Comparison of ENCODE assay signal across 21 cellular contexts in the genomic region with DNA sequence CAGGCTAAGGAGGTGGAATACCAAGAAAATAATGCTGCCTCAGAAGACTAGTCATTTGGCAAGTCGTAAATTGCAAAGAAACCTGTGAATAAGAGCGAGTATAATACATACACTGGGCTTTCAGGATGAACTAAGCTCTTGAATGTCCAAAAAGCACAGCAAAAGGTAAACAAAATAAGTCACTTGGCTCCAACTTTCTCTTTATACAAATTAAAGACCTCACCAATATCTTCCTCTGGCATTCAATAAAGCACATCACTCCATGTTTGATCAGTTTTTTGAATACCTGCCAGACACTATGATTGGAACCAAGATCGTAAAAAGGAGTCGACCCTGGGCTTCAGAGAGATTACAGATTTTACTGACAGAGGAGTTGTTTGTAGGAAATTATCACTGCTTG. TPM values are rescaled to one million over a fixed set of nuclear protein-coding genes. Genes with fewer than 3 reads are reported as not detected.
DNase-seq lines count a peak whose midpoint lies in the region; ATAC-seq and TF ChIP-seq lines count a peak whose summit lies in the region.
"Had no signal": no experiment of that assay in that cellular context is flagged by ENCODE, and none has a peak within 500 bp of the region (broad histone marks: within the 10 kb centered on the region; RNA-seq: fewer than 3 reads in every experiment).

No MANE protein-coding gene starts in this region.

- peak overlapping the region; percentile 84 for H3K4me3 Mint-ChIP-seq in activated naive CD8-positive, alpha-beta T cell
- H3K4me3 Mint-ChIP-seq in activated naive CD8-positive, alpha-beta T cell treated with anti-CD3 and anti-CD28 coated beads, Interleukin-2, amount 50 U/mL, for 24 hours = no peak overlapping the region

- H2BK15ac ChIP-seq in IMR-90 (ENCODE audit: low read depth, low read length) = no peak overlapping the region

- no peak overlapping the region for H2AFZ ChIP-seq in IMR-90 (replicated peaks; ENCODE audit: low read length, poor library complexity)
- H2AFZ ChIP-seq in SK-N-SH (ENCODE audit: low read depth) = no peak overlapping the region

- no peak overlapping the region for H3K4ac ChIP-seq in IMR-90 (ENCODE audit: low read depth, low read length)

- no peak for DNase-seq in activated naive CD8-positive, alpha-beta T cell treated with anti-CD3 and anti-CD28 coated beads, Interleukin-2, amount 50 U/mL, for 24 hours
- DNase-seq in IMR-90 = no peak
- no peak for DNase-seq in dorsolateral prefrontal cortex
- peak; percentile 21 for DNase-seq in superior temporal gyrus (ENCODE audit: extremely low spot score)
- no peak for DNase-seq in SK-N-SH
- DNase-seq: activated B cell treated with CpG ODN at 0.5 μM for 24 hours; activated CD8-positive, alpha-beta memory T cell treated with anti-CD3 and anti-CD28 coated beads for 24 hours; adrenal gland; Caco-2; esophagus squamous epithelium; left colon; NCI-H1105; NCI-H526; SHP77 treated with DMSO at 0.1 percent for 48 hours; stimulated activated CD4-positive, alpha-beta T cell treated with anti-CD3 and anti-CD28 coated beads, Interleukin-12 subunit alpha, Interleukin-12 subunit beta, amount 100 ng/mL, for 4 hours; testis had no signal

- no peaks in the 10 kb centered on the region for H3K27me3 ChIP-seq in IMR-90 (ENCODE audit: control insufficient read depth, insufficient read depth, low read length)
- H3K27me3 ChIP-seq in dorsolateral prefrontal cortex = no peaks in the 10 kb centered on the region
- H3K27me3 ChIP-seq in SK-N-SH (ENCODE audit: insufficient read depth) = no peaks in the 10 kb centered on the region
- H3K27me3 ChIP-seq: adrenal gland, esophagus squamous epithelium, neutrophil, testis had no signal

- WGBS in IMR-90 (ENCODE audit: extremely low coverage in 2 of 2, insufficient read length in 1 of 2), 2 experiments = 88% methylated on average over 2 of the region's 4 CpGs; no CpG with 5 or more reads in 1 of the 2 experiments
- 93% methylated on average over 4 of the region's 4 CpGs for WGBS in SK-N-SH (ENCODE audit: low lambda C conversion rate)

- no peaks in the 10 kb centered on the region for H3K9me2 ChIP-seq in SK-N-SH

- H3K36me3 ChIP-seq in IMR-90 (ENCODE audit: control insufficient read depth, insufficient read depth, low read length) = no peaks in the 10 kb centered on the region; the same call in 1 of the 2 replicates
- H3K36me3 ChIP-seq in SK-N-SH (replicated peaks in 1 of 2; ENCODE audit: control insufficient read depth in 1 of 2, insufficient read depth in 2 of 2, low read length in 1 of 2) = peaks cover 2 to 5% of the 10 kb centered on the region in 2 experiments
- H3K36me3 ChIP-seq: adrenal gland, esophagus squamous epithelium, neutrophil had no signal

- H2BK120ac ChIP-seq in IMR-90 (ENCODE audit: low read depth, low read length) = no peak overlapping the region

- H3K4me3 ChIP-seq in IMR-90 (ENCODE audit: insufficient read depth, low read depth, low read length) (no peak overlapping the region), dorsolateral prefrontal cortex (peak overlapping the region in 12 of 59 donors; percentile 0 to 95 (median 48)), SK-N-SH (ENCODE audit: low read depth in 2 of 2, low read length in 1 of 2) (no peak overlapping the region)
- H3K4me3 ChIP-seq: adrenal gland, esophagus squamous epithelium, testis had no signal

- H2AK5ac ChIP-seq in IMR-90 (ENCODE audit: low read depth, low read length) = no peak overlapping the region

- no peak overlapping the region for H3K56ac ChIP-seq in IMR-90 (ENCODE audit: extremely low read depth, insufficient read depth, low read length)

- H3K4me1 ChIP-seq in IMR-90 (ENCODE audit: control insufficient read depth, insufficient read depth, low read length) = peaks cover 5% of the 10 kb centered on the region
- H3K4me1 ChIP-seq in SK-N-SH (ENCODE audit: control insufficient read depth in 1 of 2, insufficient read depth in 2 of 2, low read depth in 1 of 2, low read length in 1 of 2) = peaks cover 7 to 15% of the 10 kb centered on the region in 2 experiments; a peak in 3 of 4 replicates

- no peak for ATAC-seq in activated naive CD8-positive, alpha-beta T cell treated with anti-CD3 and anti-CD28 coated beads, Interleukin-2, amount 50 U/mL, for 24 hours
- ATAC-seq in IMR-90 (ENCODE audit: low read depth) (no peak), HG03342 (IDR thresholded peaks at IDR 0.05; ENCODE audit: unreplicated experiment) (no peak), GM19397 (IDR thresholded peaks at IDR 0.05; ENCODE audit: unreplicated experiment) (no peak)
- ATAC-seq: left colon had no signal

- no peak overlapping the region for H3K9ac ChIP-seq in IMR-90 (ENCODE audit: low read depth, low read length)
- H3K9ac ChIP-seq in SK-N-SH = no peak overlapping the region

- no peak overlapping the region for H3K14ac ChIP-seq in IMR-90 (replicated peaks; ENCODE audit: low read depth, low read length)

- TF ChIP-seq RAD21 in IMR-90 (IDR thresholded peaks at IDR 0.05; ENCODE audit: low read length) (no peak), SK-N-SH (IDR thresholded peaks at IDR 0.05; ENCODE audit: low read length) (no peak)

- peaks cover 17 to 71% of the 10 kb centered on the region in 2 experiments for H3K79me1 ChIP-seq in IMR-90 (ENCODE audit: low read depth in 1 of 2, low read length in 2 of 2)

- H3K9me3 Mint-ChIP-seq in activated naive CD8-positive, alpha-beta T cell (ENCODE audit: low read depth) = no peaks in the 10 kb centered on the region
- H3K9me3 Mint-ChIP-seq in activated naive CD8-positive, alpha-beta T cell treated with anti-CD3 and anti-CD28 coated beads, Interleukin-2, amount 50 U/mL, for 24 hours = no peaks in the 10 kb centered on the region
- H3K9me3 Mint-ChIP-seq: activated B cell treated with CpG ODN at 0.5 μM for 24 hours; T-helper 2 cell treated with Interferon-gamma antibody and Interleukin-4, amounts not matched to agents 5 μg/mL and 100 μg/mL, for 36 hours had no signal

- POLR2A ChIA-PET in IMR-90 (lab: Charles Lee; ENCODE audit: unreplicated experiment) = no interaction called here
- POLR2A ChIA-PET in SK-N-SH (lab: Yijun Ruan, JAX) = no interaction called here

- peaks cover 87% of the 10 kb centered on the region for H3K79me2 ChIP-seq in SK-N-SH (ENCODE audit: insufficient read depth)

- peaks cover 74% of the 10 kb centered on the region for H3K4me1 Mint-ChIP-seq in activated naive CD8-positive, alpha-beta T cell (ENCODE audit: low read depth)
- H3K4me1 Mint-ChIP-seq in activated naive CD8-positive, alpha-beta T cell treated with anti-CD3 and anti-CD28 coated beads, Interleukin-2, amount 50 U/mL, for 24 hours = peaks cover 74% of the 10 kb centered on the region

- peaks cover 52% of the 10 kb centered on the region for H4K20me1 ChIP-seq in IMR-90 (ENCODE audit: insufficient read depth, low read length)
- H4K20me1 ChIP-seq in SK-N-SH (ENCODE audit: insufficient read depth) = peaks cover 55% of the 10 kb centered on the region

- TF ChIP-seq POLR2A in IMR-90 (IDR thresholded peaks at IDR 0.05; ENCODE audit: low read depth, low read length) = no peak

- H4K5ac ChIP-seq in IMR-90 (ENCODE audit: low read depth, low read length) = no peak overlapping the region

- H2BK5ac ChIP-seq in IMR-90 (ENCODE audit: low read depth, low read length, poor library complexity, severe bottlenecking) = no peak overlapping the region

- H4K91ac ChIP-seq in IMR-90 (ENCODE audit: insufficient read depth, low read depth, low read length) = no peak overlapping the region

- CTCF ChIA-PET in IMR-90 (lab: Yijun Ruan, JAX) (no interaction called here), SK-N-SH (lab: Yijun Ruan, JAX) (no interaction called here)

- no peak overlapping the region for H3K27ac ChIP-seq in IMR-90 (ENCODE audit: insufficient read depth, low read length)
- peak overlapping the region in 31 of 59 donors; percentile 1 to 99 (median 38) for H3K27ac ChIP-seq in dorsolateral prefrontal cortex
- H3K27ac ChIP-seq in SK-N-SH (ENCODE audit: low read depth in 2 of 2, low read length in 1 of 2) = no peak overlapping the region
- H3K27ac ChIP-seq: neutrophil, testis had no signal

- no peaks in the 10 kb centered on the region for H3K9me3 ChIP-seq in IMR-90 (ENCODE audit: control insufficient read depth, insufficient read depth, low read length)
- H3K9me3 ChIP-seq in SK-N-SH = no peaks in the 10 kb centered on the region
- H3K9me3 ChIP-seq: adrenal gland, Caco-2, esophagus squamous epithelium, neutrophil, testis had no signal

- H3K18ac ChIP-seq in IMR-90 (ENCODE audit: low read depth, low read length) = no peak overlapping the region

- dilution Hi-C loops in IMR-90 (cut with HindIII; ENCODE audit: low sequenced_read_pairs, unreplicated experiment) = no loop called here

- H3K27ac Mint-ChIP-seq in activated naive CD8-positive, alpha-beta T cell = no peak overlapping the region
- no peak overlapping the region for H3K27ac Mint-ChIP-seq in activated naive CD8-positive, alpha-beta T cell treated with anti-CD3 and anti-CD28 coated beads, Interleukin-2, amount 50 U/mL, for 24 hours
- H3K27ac Mint-ChIP-seq: activated B cell treated with CpG ODN at 0.5 μM for 24 hours; T-helper 2 cell treated with Interferon-gamma antibody and Interleukin-4, amounts not matched to agents 5 μg/mL and 100 μg/mL, for 36 hours had no signal

- peak overlapping the region; percentile 21; the same call in 1 of the 2 replicates for H3K23ac ChIP-seq in IMR-90 (ENCODE audit: low read depth, low read length)

- H3K4me2 ChIP-seq in IMR-90 (ENCODE audit: low read depth, low read length) (no peak overlapping the region), SK-N-SH (no peak overlapping the region)

- intact Hi-C loops in IMR-90 (cut with micrococcal nuclease) (no loop called here), dorsolateral prefrontal cortex (cut with DNase I) (no loop called here)

- no peaks in the 10 kb centered on the region for H3F3A ChIP-seq in SK-N-SH (replicated peaks; ENCODE audit: insufficient read depth)

- H3K36me3 Mint-ChIP-seq in activated naive CD8-positive, alpha-beta T cell = peaks cover 2% of the 10 kb centered on the region
- peaks cover 14% of the 10 kb centered on the region for H3K36me3 Mint-ChIP-seq in activated naive CD8-positive, alpha-beta T cell treated with anti-CD3 and anti-CD28 coated beads, Interleukin-2, amount 50 U/mL, for 24 hours (ENCODE audit: low read depth)

- BruUV-seq in IMR-90 (replicated peaks; lab: Mats Ljungman, UMichigan) = no TSS peak

- no peak overlapping the region for H4K8ac ChIP-seq in IMR-90 (ENCODE audit: low read depth in 2 of 2, low read length in 2 of 2)

- in situ Hi-C loops in IMR-90 (cut with MboI; ENCODE audit: low sequenced_read_pairs) = no loop called here

- TF ChIP-seq CTCF in IMR-90 (conservative IDR thresholded peaks at IDR 0.05; ENCODE audit: low read depth, low read length) (no peak), dorsolateral prefrontal cortex (IDR thresholded peaks at IDR 0.05 in 54 of 56, conservative IDR thresholded peaks at IDR 0.05 in 2 of 56; ENCODE audit: low read depth in 1 of 56, partially characterized antibody in 56 of 56) (no peak), SK-N-SH (IDR thresholded peaks at IDR 0.05) (no peak)

- H3K9me1 ChIP-seq in IMR-90 (ENCODE audit: insufficient read depth, low read length) = peaks cover 7% of the 10 kb centered on the region

- no peak for TF ChIP-seq EP300 in SK-N-SH (IDR thresholded peaks at IDR 0.05; ENCODE audit: borderline replicate concordance in 1 of 2, low read depth in 1 of 2, low read length in 1 of 2)

- no peak overlapping the region for H2BK20ac ChIP-seq in IMR-90 (ENCODE audit: low read depth, low read length)

- no peaks in the 10 kb centered on the region for H3K27me3 Mint-ChIP-seq in activated naive CD8-positive, alpha-beta T cell
- no peaks in the 10 kb centered on the region for H3K27me3 Mint-ChIP-seq in activated naive CD8-positive, alpha-beta T cell treated with anti-CD3 and anti-CD28 coated beads, Interleukin-2, amount 50 U/mL, for 24 hours
- H3K27me3 Mint-ChIP-seq: activated B cell treated with CpG ODN at 0.5 μM for 24 hours had no signal

- H2AK9ac ChIP-seq in IMR-90 (replicated peaks; ENCODE audit: low read depth, low read length, poor library complexity) = no peak overlapping the region

RNA-seq across cellular contexts. Expression of a gene that starts 3.5 kb away (rescaled TPM):
- total RNA-seq in IMR-90 (2012; rRNA removed) (41.7 and 49.5 TPM in 2 replicates), dorsolateral prefrontal cortex (100 to 1,000 TPM in 25 of 120 experiments, 10 to 100 TPM in 95; 58.4 to 196 (median 82.9) TPM)
- polyA plus RNA-seq in IMR-90 (2012; rRNA removed) (8.3 and 9.7 TPM in 2 replicates), SK-N-SH (2012; rRNA removed) (4.7 and 6.4 TPM in 2 replicates)
- polyA plus RNA-seq in IMR-90 (2012; cell fraction: cytosol; rRNA removed) = 2.3 and 2.8 TPM in 2 replicates
- polyA plus RNA-seq in IMR-90 (2012; cell fraction: nucleus; rRNA removed; ENCODE audit: low replicate concordance) = 6.1 and 45.4 TPM in 2 replicates
- 4.2 and 4.7 TPM in 2 replicates for polyA plus RNA-seq in SK-N-SH (2012; cell fraction: cytosol; rRNA removed)
- polyA plus RNA-seq in SK-N-SH (2012; cell fraction: nucleus; rRNA removed) = 12.0 and 23.7 TPM in 2 replicates

Comparison
In these comparisons a context has a peak if more than half of its experiments do, and no peak if none do; other contexts are left out.
1. H3K27ac ChIP-seq: peak in dorsolateral prefrontal cortex (31 of 59); none in IMR-90 (single experiment) and SK-N-SH (0 of 2).